Comparison of ENCODE assay signal across 14 cellular contexts in genomic region chr4:1493540-1494287, GRCh38.
DNase-seq lines count a peak whose midpoint lies in the region; ATAC-seq, FAIRE-seq and TF ChIP-seq lines count a peak whose summit lies in the region.
"Had no signal": no experiment of that assay in that cellular context is flagged by ENCODE, and none has a peak within 500 bp of the region (broad histone marks: within the 10 kb centered on the region; RNA-seq: fewer than 3 reads in every experiment).

No MANE protein-coding gene starts in this region.

- ATAC-seq in left cardiac atrium = no peak
- no peak for ATAC-seq in heart right ventricle
- no peak for ATAC-seq in HepG2
- ATAC-seq in HG02852 (IDR thresholded peaks at IDR 0.05; ENCODE audit: unreplicated experiment) = no peak

- 71 to 76% methylated on average over 28 of the region's 28 CpGs for WGBS in heart right ventricle, 2 donors
- 60% methylated on average over 21 of the region's 28 CpGs for WGBS in HepG2 (ENCODE audit: low lambda C conversion rate)
- 74 to 79% methylated on average over 28 of the region's 28 CpGs for WGBS in sigmoid colon, 2 donors

- H4K20me1 ChIP-seq in HepG2 (ENCODE audit: insufficient read depth, low read length) = no peaks in the 10 kb centered on the region
- H4K20me1 ChIP-seq in PC-9 (ENCODE audit: insufficient read depth) = no peaks in the 10 kb centered on the region

- TF ChIP-seq EP300 in HepG2 (IDR thresholded peaks at IDR 0.05; ENCODE audit: low read depth in 2 of 2, low read length in 2 of 2) (no peak), HepG2 (CRISPR knock-in tag; IDR thresholded peaks at IDR 0.05; ENCODE audit: borderline replicate concordance) (no peak), sigmoid colon (IDR thresholded peaks at IDR 0.05) (no peak)

- BruUV-seq in HepG2 (replicated peaks; lab: Mats Ljungman, UMichigan) (no TSS peak), PC-9 (replicated peaks; lab: Mats Ljungman, UMichigan) (no TSS peak)

- TF ChIP-seq POLR2A in HepG2 (IDR thresholded peaks at IDR 0.05; ENCODE audit: insufficient read depth in 1 of 2, low read depth in 2 of 2, low read length in 2 of 2) = no peak
- TF ChIP-seq POLR2A in sigmoid colon (IDR thresholded peaks at IDR 0.05) = no peak

- POLR2A ChIA-PET in HepG2 (lab: Yijun Ruan, JAX) = no interaction called here
- POLR2A ChIA-PET in PC-9 (lab: Charles Lee; ENCODE audit: unreplicated experiment) = no interaction called here

- H3K79me2 ChIP-seq in HepG2 (ENCODE audit: insufficient read depth, low read length) (no peaks in the 10 kb centered on the region), PC-9 (ENCODE audit: low read depth) (no peaks in the 10 kb centered on the region)

- no peaks in the 10 kb centered on the region for H3K36me3 ChIP-seq in heart right ventricle
- no peaks in the 10 kb centered on the region for H3K36me3 ChIP-seq in SJCRH30
- H3K36me3 ChIP-seq in HepG2 (replicated peaks in 1 of 2; ENCODE audit: control insufficient read depth in 1 of 2, insufficient read depth in 2 of 2, low read length in 2 of 2) = no peaks in the 10 kb centered on the region
- no peaks in the 10 kb centered on the region for H3K36me3 ChIP-seq in sigmoid colon
- no peaks in the 10 kb centered on the region for H3K36me3 ChIP-seq in PC-9 (ENCODE audit: low read depth)

- H3K9ac ChIP-seq in HepG2 (ENCODE audit: insufficient read depth, low read depth, low read length) = no peak overlapping the region

- H3F3A ChIP-seq in PC-9 (ENCODE audit: insufficient read depth, low read depth) = no peaks in the 10 kb centered on the region

- CTCF ChIA-PET in HepG2 (lab: Yijun Ruan, JAX; ENCODE audit: low intra/inter-chr PET ratio, low total read pairs) = no interaction called here
- CTCF ChIA-PET in PC-9 (lab: Charles Lee) = no interaction called here

- no peak overlapping the region for H3K4me2 ChIP-seq in HepG2 (ENCODE audit: low read depth, low read length)
- H3K4me2 ChIP-seq in PC-9 = no peak overlapping the region

- no peak overlapping the region for H3K27ac ChIP-seq in heart right ventricle
- no peak overlapping the region; the same call in 1 of the 2 replicates for H3K27ac ChIP-seq in SJCRH30
- H3K27ac ChIP-seq in HepG2 (ENCODE audit: extremely low read length, insufficient read depth, low read length) = no peak overlapping the region
- no peak overlapping the region for H3K27ac ChIP-seq in sigmoid colon
- H3K27ac ChIP-seq in PC-9 = no peak overlapping the region
- H3K27ac ChIP-seq: SK-N-MC had no signal

- H3K4me1 ChIP-seq in heart right ventricle (no peaks in the 10 kb centered on the region), SJCRH30 (peaks cover 2% of the 10 kb centered on the region; the same call in 1 of the 2 replicates), HepG2 (ENCODE audit: insufficient read depth, low read length) (no peaks in the 10 kb centered on the region), sigmoid colon (no peaks in the 10 kb centered on the region), PC-9 (replicated peaks; ENCODE audit: insufficient read depth) (no peaks in the 10 kb centered on the region)

- no peak overlapping the region for H3K4me3 ChIP-seq in heart right ventricle
- H3K4me3 ChIP-seq in SJCRH30 = peak overlapping the region; percentile 53
- no peak overlapping the region for H3K4me3 ChIP-seq in HepG2 (replicated peaks in 1 of 3; ENCODE audit: insufficient read depth in 1 of 3, low read depth in 2 of 3, low read length in 3 of 3)
- no peak overlapping the region for H3K4me3 ChIP-seq in sigmoid colon
- H3K4me3 ChIP-seq in PC-9 = no peak overlapping the region
- H3K4me3 ChIP-seq: SK-N-MC had no signal

- no peak for FAIRE-seq in HepG2 (lab: Jason Lieb, UNC)

- peak; percentile 16 for DNase-seq in left cardiac atrium
- DNase-seq in heart right ventricle = no peak
- DNase-seq in SJCRH30 = no peak
- DNase-seq in HepG2 (ENCODE audit: low spot score) = no peak
- DNase-seq in sigmoid colon = peak; percentile 46
- no peak for DNase-seq in PC-9
- DNase-seq: DMS79, GOT3, NCI-H1048, NCI-H146, NCI-H2081, NCI-H774 had no signal

- no peaks in the 10 kb centered on the region for H3K9me2 ChIP-seq in PC-9 (ENCODE audit: insufficient read depth)

- intact Hi-C loops in left cardiac atrium (cut with DNase I) = no loop called here
- intact Hi-C loops in heart right ventricle (cut with DNase I) = no loop called here
- intact Hi-C loops in HepG2 (cut with micrococcal nuclease; ENCODE audit: unreplicated experiment) = no loop called here
- intact Hi-C loops in sigmoid colon (cut with DNase I) = no loop called here
- intact Hi-C loops in PC-9 (cut with micrococcal nuclease; ENCODE audit: unreplicated experiment) = no loop called here

- in situ Hi-C loops in HepG2 (cut with HindIII; ENCODE audit: extremely low pct_ligation_motif_present, low pct_unique_long_range_greater_than_20kb) = no loop called here

- TF ChIP-seq RAD21 in HepG2 (CRISPR knock-in tag; IDR thresholded peaks at IDR 0.05) = no peak

- peaks cover 6 to 66% (median 49%) of the 10 kb centered on the region in 7 donors for H3K27me3 ChIP-seq in heart right ventricle
- H3K27me3 ChIP-seq in SJCRH30 = no peaks in the 10 kb centered on the region
- peaks cover 15 to 72% of the 10 kb centered on the region in 2 experiments for H3K27me3 ChIP-seq in HepG2 (ENCODE audit: control insufficient read depth in 1 of 2, insufficient read depth in 2 of 2, low read length in 2 of 2)
- H3K27me3 ChIP-seq in sigmoid colon = peaks cover 8 to 78% (median 36%) of the 10 kb centered on the region in 3 donors
- H3K27me3 ChIP-seq in PC-9 (ENCODE audit: insufficient read depth, low read depth) = peaks cover 100% of the 10 kb centered on the region

- H3K9me3 ChIP-seq in heart right ventricle (no peaks in the 10 kb centered on the region), SJCRH30 (replicated peaks) (no peaks in the 10 kb centered on the region), HepG2 (ENCODE audit: low read length) (no peaks in the 10 kb centered on the region), sigmoid colon (no peaks in the 10 kb centered on the region), PC-9 (ENCODE audit: insufficient read depth, low read depth) (no peaks in the 10 kb centered on the region)

- TF ChIP-seq CTCF in heart right ventricle (IDR thresholded peaks at IDR 0.05) (no peak), HepG2 (CRISPR knock-in tag; IDR thresholded peaks at IDR 0.05) (no peak), sigmoid colon (IDR thresholded peaks at IDR 0.05) (no peak), PC-9 (conservative IDR thresholded peaks at IDR 0.05) (no peak)

- H2AFZ ChIP-seq in HepG2 (ENCODE audit: low read length) (no peak overlapping the region), PC-9 (no peak overlapping the region)

TF ChIP-seq in HepG2, 621 proteins besides CTCF, POLR2A, EP300 and RAD21:
- no peak for TF ChIP-seq ZNF619 (CRISPR knock-in tag; IDR thresholded peaks at IDR 0.05)
- TF ChIP-seq EZH2 (conservative IDR thresholded peaks at IDR 0.05; ENCODE audit: low read depth, low read length) = 0 out of 2 replicates have a peak, but pooled peaks have one; percentile 50
- TF ChIP-seq ZNF280D (CRISPR knock-in tag; IDR thresholded peaks at IDR 0.05) = no peak
TF ChIP-seq in HepG2: peak in this region for 1.

Comparison
In these comparisons a context has a peak if more than half of its experiments do, and no peak if none do; other contexts are left out.
1. DNase-seq: peak in left cardiac atrium (single experiment) and sigmoid colon (single experiment); none in heart right ventricle (0 of 2), SJCRH30 (0 of 2), HepG2 (single experiment) and PC-9 (0 of 2).